1 cellular context compared by ENCODE assay signal in the genomic region with DNA sequence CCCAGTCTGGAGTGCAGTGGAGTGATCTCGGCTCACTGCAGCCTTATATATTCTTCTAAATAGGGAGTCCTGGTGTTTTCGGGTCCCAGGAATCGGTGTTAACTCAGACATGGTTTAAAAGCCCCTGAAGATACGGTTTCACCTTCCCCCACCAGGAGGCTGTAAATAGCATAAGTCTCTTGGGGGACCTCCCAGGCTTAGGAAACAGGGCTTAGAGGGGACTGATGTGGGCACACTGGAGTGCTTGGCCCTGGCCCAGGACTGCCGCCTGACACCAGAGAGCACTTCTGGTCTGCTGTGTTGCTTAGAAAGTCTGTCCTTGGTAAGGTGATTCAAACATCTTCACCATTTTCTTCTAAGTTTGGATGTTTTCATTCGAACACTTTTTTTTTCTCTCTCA.
TF ChIP-seq lines count a peak whose summit lies in the region.

No MANE protein-coding gene starts in this region.

TF ChIP-seq in WTC11, 78 proteins besides CTCF, POLR2A, EP300 and RAD21 (continued from another document):
- TF ChIP-seq, protein P1, sequence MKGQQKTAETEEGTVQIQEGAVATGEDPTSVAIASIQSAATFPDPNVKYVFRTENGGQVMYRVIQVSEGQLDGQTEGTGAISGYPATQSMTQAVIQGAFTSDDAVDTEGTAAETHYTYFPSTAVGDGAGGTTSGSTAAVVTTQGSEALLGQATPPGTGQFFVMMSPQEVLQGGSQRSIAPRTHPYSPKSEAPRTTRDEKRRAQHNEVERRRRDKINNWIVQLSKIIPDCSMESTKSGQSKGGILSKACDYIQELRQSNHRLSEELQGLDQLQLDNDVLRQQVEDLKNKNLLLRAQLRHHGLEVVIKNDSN (CRISPR knock-in tag; IDR thresholded peaks at IDR 0.05) = no peak
- no peak for TF ChIP-seq NR3C1 (CRISPR knock-in tag; conservative IDR thresholded peaks at IDR 0.05; ENCODE audit: low read depth)
- TF ChIP-seq, protein P2, sequence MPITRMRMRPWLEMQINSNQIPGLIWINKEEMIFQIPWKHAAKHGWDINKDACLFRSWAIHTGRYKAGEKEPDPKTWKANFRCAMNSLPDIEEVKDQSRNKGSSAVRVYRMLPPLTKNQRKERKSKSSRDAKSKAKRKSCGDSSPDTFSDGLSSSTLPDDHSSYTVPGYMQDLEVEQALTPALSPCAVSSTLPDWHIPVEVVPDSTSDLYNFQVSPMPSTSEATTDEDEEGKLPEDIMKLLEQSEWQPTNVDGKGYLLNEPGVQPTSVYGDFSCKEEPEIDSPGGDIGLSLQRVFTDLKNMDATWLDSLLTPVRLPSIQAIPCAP (CRISPR knock-in tag; IDR thresholded peaks at IDR 0.05) = no peak
- no peak for TF ChIP-seq RORB (CRISPR knock-in tag; IDR thresholded peaks at IDR 0.05)
- TF ChIP-seq KAT7 (CRISPR knock-in tag; IDR thresholded peaks at IDR 0.05; ENCODE audit: borderline replicate concordance) = no peak
- TF ChIP-seq CREB1 (CRISPR knock-in tag; IDR thresholded peaks at IDR 0.05) = no peak
- TF ChIP-seq TEAD1 (CRISPR knock-in tag; IDR thresholded peaks at IDR 0.05) = no peak
- TF ChIP-seq ZNF671 (CRISPR knock-in tag; IDR thresholded peaks at IDR 0.05) = no peak
- no peak for TF ChIP-seq IRF2 (CRISPR knock-in tag; IDR thresholded peaks at IDR 0.05; ENCODE audit: borderline replicate concordance, low read depth)
- TF ChIP-seq, protein P3, sequence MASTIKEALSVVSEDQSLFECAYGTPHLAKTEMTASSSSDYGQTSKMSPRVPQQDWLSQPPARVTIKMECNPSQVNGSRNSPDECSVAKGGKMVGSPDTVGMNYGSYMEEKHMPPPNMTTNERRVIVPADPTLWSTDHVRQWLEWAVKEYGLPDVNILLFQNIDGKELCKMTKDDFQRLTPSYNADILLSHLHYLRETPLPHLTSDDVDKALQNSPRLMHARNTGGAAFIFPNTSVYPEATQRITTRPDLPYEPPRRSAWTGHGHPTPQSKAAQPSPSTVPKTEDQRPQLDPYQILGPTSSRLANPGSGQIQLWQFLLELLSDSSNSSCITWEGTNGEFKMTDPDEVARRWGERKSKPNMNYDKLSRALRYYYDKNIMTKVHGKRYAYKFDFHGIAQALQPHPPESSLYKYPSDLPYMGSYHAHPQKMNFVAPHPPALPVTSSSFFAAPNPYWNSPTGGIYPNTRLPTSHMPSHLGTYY (CRISPR knock-in tag; IDR thresholded peaks at IDR 0.05) = no peak
- TF ChIP-seq PRRX2 (CRISPR knock-in tag; IDR thresholded peaks at IDR 0.05) = no peak
- no peak for TF ChIP-seq MYBL2 (CRISPR knock-in tag; IDR thresholded peaks at IDR 0.05)
- TF ChIP-seq NR2C2 (CRISPR knock-in tag; IDR thresholded peaks at IDR 0.05) = no peak
- TF ChIP-seq, protein P4, sequence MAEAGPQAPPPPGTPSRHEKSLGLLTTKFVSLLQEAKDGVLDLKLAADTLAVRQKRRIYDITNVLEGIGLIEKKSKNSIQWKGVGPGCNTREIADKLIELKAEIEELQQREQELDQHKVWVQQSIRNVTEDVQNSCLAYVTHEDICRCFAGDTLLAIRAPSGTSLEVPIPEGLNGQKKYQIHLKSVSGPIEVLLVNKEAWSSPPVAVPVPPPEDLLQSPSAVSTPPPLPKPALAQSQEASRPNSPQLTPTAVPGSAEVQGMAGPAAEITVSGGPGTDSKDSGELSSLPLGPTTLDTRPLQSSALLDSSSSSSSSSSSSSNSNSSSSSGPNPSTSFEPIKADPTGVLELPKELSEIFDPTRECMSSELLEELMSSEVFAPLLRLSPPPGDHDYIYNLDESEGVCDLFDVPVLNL (CRISPR knock-in tag; IDR thresholded peaks at IDR 0.05; ENCODE audit: borderline replicate concordance, low read depth) = no peak
